ENCODE assay signal across 8 cellular contexts in the genomic region with DNA sequence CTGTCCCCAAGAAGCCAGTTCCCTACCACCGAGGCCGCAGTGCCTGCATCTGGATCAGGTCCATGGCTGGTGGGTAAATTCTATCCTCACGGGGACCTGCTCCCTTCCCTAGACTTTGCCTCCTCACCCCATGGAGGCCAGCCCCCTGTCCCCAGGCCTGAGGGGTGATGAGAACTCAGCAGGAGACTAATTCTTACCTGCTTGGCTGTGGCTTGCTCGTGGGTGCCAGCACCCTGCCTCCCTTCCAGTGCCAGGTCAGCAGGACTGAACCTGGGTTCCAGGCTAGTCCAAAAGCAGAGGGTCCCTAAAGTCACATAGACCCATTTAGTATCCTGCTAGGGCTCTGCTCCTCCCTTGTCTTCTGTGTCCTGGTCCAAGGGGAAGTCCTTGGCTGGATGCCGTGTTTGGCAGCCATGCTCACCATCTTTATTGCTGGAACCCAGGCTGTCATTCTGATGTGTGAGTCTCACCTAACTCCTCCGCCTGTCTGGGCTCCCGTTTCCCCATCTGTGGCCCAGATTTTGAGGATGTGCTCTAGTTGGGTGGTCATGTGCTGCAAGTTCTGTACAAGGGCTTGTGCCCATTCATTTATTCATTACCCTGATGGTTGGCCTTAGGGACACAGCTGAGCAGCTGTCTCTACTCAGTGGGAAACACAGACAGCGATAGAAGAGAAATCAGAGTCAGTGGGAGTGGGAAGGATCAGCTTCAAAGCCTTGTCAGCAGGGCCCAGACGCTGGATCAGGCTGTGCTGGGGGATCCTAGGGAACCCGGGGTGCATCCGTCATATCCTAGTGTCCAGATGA. TPM values are rescaled to one million over a fixed set of nuclear protein-coding genes. Genes with fewer than 3 reads are reported as not detected.
DNase-seq lines count a peak whose midpoint lies in the region; ATAC-seq and TF ChIP-seq lines count a peak whose summit lies in the region.

No MANE protein-coding gene starts in this region.

- ATAC-seq in HG02870 (IDR thresholded peaks at IDR 0.05; ENCODE audit: unreplicated experiment): peak; percentile 1
- no peak for ATAC-seq in HG03025 (IDR thresholded peaks at IDR 0.05; ENCODE audit: low FRiP score, unreplicated experiment)
- no peak for ATAC-seq in HG02973 (IDR thresholded peaks at IDR 0.05; ENCODE audit: unreplicated experiment)

- no peaks in the 10 kb centered on the region for H3K27me3 ChIP-seq in BLaER1 treated with 17β-estradiol and CSF1 and Interleukin-3, amounts not matched to agents 10 nM and 100 nM
- H3K27me3 ChIP-seq in right atrium auricular region (no peaks in the 10 kb centered on the region), prostate gland (replicated peaks; ENCODE audit: insufficient read depth) (no peaks in the 10 kb centered on the region)

- peak overlapping the region in 7 of 11 experiments; percentile 62 to 80 (median 76); a peak in 14 of 22 replicates for H3K27ac ChIP-seq in BLaER1 treated with 17β-estradiol and CSF1 and Interleukin-3, amounts not matched to agents 10 nM and 100 nM
- H3K27ac ChIP-seq in right atrium auricular region (peak overlapping the region; percentile 92 to 94), prostate gland (peak overlapping the region; percentile 82 to 84)

- peaks cover 18 to 43% (median 24%) of the 10 kb centered on the region in 10 experiments for H3K4me1 ChIP-seq in BLaER1 treated with 17β-estradiol and CSF1 and Interleukin-3, amounts not matched to agents 10 nM and 100 nM
- peaks cover 0 to 30% of the 10 kb centered on the region in 2 donors for H3K4me1 ChIP-seq in right atrium auricular region
- H3K4me1 ChIP-seq in prostate gland (replicated peaks): peaks cover 9% of the 10 kb centered on the region

- H3K27ac Mint-ChIP-seq in activated naive CD8-positive, alpha-beta T cell: peak overlapping the region; percentile 85

- H4K20me1 ChIP-seq in BLaER1 treated with 17β-estradiol and CSF1 and Interleukin-3, amounts not matched to agents 10 nM and 100 nM: peaks cover 0 to 54% (median 22%) of the 10 kb centered on the region in 11 experiments; a peak in 17 of 22 replicates

- TF ChIP-seq CTCF in right atrium auricular region (IDR thresholded peaks at IDR 0.05): no peak
- TF ChIP-seq CTCF in prostate gland (IDR thresholded peaks at IDR 0.05): no peak

- no peaks in the 10 kb centered on the region for H3K9me3 ChIP-seq in BLaER1 treated with 17β-estradiol and CSF1 and Interleukin-3, amounts not matched to agents 10 nM and 100 nM (replicated peaks in 1 of 11)
- H3K9me3 ChIP-seq in right atrium auricular region: no peaks in the 10 kb centered on the region
- no peaks in the 10 kb centered on the region for H3K9me3 ChIP-seq in prostate gland

- peak overlapping the region; percentile 65 to 99 (median 77) for H3K4me3 ChIP-seq in BLaER1 treated with 17β-estradiol and CSF1 and Interleukin-3, amounts not matched to agents 10 nM and 100 nM
- H3K4me3 ChIP-seq in right atrium auricular region (peak overlapping the region; percentile 77 to 86), prostate gland (peak overlapping the region; percentile 86 to 91)

- H3K4me3 Mint-ChIP-seq in activated naive CD8-positive, alpha-beta T cell: peak overlapping the region; percentile 93

- peaks cover 0 to 16% (median 0%) of the 10 kb centered on the region in 11 experiments; a peak in 4 of 22 replicates for H3K36me3 ChIP-seq in BLaER1 treated with 17β-estradiol and CSF1 and Interleukin-3, amounts not matched to agents 10 nM and 100 nM
- H3K36me3 ChIP-seq in right atrium auricular region: no peaks in the 10 kb centered on the region
- H3K36me3 ChIP-seq in prostate gland: no peaks in the 10 kb centered on the region

- H3K36me3 Mint-ChIP-seq in activated naive CD8-positive, alpha-beta T cell: peaks cover 2% of the 10 kb centered on the region

- H3K4me1 Mint-ChIP-seq in activated naive CD8-positive, alpha-beta T cell (ENCODE audit: low read depth): peaks cover 20% of the 10 kb centered on the region

- peak overlapping the region; percentile 90 to 100 (median 97) for H3K4me2 ChIP-seq in BLaER1 treated with 17β-estradiol and CSF1 and Interleukin-3, amounts not matched to agents 10 nM and 100 nM

- 23% methylated on average over 11 of the region's 11 CpGs for WGBS in prostate gland

- TF ChIP-seq POLR2A in prostate gland (IDR thresholded peaks at IDR 0.05): no peak

- peak overlapping the region; percentile 71 to 86 (median 80); a peak in 21 of 22 replicates for H3K9ac ChIP-seq in BLaER1 treated with 17β-estradiol and CSF1 and Interleukin-3, amounts not matched to agents 10 nM and 100 nM

- H3K9me3 Mint-ChIP-seq in activated naive CD8-positive, alpha-beta T cell (ENCODE audit: low read depth): no peaks in the 10 kb centered on the region

- DNase-seq in right atrium auricular region (ENCODE audit: low spot score): peak; percentile 72
- peak; percentile 17 for DNase-seq in prostate gland (ENCODE audit: low spot score)
- DNase-seq in islet precursor cell: no peak

- no peaks in the 10 kb centered on the region for H3K27me3 Mint-ChIP-seq in activated naive CD8-positive, alpha-beta T cell

- intact Hi-C loops in prostate gland (cut with DNase I): loop anchor here (2.0 kb wide), 1 partner anchor 25 kb away; the partner anchor contains the start of gene SLC8B1

RNA-seq across cellular contexts. Expression of gene PLBD2, which starts 0.9 kb away (rescaled TPM):
- total RNA-seq in right atrium auricular region: 10 to 100 TPM; 38.2 to 43.0 TPM
- total RNA-seq in prostate gland: 100 to 1,000 TPM in 1 of 2 donors, 10 to 100 TPM in 1; 48.2 to 114 TPM

RNA-seq across cellular contexts. Expression of gene SLC8B1, which starts 24.4 kb away (rescaled TPM):
- total RNA-seq in right atrium auricular region (10 to 100 TPM; 17.1 to 18.8 TPM), prostate gland (10 to 100 TPM; 23.1 to 94.7 TPM)

RNA-seq across cellular contexts. Expression of gene SDS, which starts 44.4 kb away (rescaled TPM):
- total RNA-seq in right atrium auricular region: 1 to 10 TPM in 1 of 2 donors, not detected in 1; 1.3 TPM
- total RNA-seq in prostate gland: under 1 TPM; 0.50 to 0.80 TPM
